ENCODE assay signal across 31 cellular contexts in the genomic region with DNA sequence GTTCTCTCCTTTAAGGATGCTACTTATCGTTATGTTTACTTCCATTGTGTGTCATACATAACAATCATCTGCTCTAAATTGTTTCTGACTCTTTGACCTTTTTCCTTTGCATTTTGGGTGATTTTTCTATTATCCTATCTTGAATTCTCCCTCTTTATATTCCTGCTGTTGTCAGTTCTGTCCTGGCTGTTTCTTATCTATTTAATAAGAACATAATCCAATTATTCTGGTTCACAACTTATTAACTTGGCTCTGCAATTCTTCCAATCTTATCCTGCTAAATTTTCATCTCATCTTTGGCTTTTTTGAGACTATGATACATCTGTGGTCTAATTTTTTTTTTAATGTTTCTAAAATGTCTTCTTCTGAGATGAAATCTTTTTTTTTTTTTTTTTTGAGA.
"Had no signal": no experiment of that assay in that cellular context is flagged by ENCODE, and none has a peak within 500 bp of the region (broad histone marks: within the 10 kb centered on the region; RNA-seq: fewer than 3 reads in every experiment).

No MANE protein-coding gene starts in this region.

- DNase-seq: activated effector memory CD4-positive, alpha-beta T cell treated with anti-CD3 and anti-CD28 coated beads, Interleukin-2, amount 50 U/mL, for 16 hours; activated effector memory CD4-positive, alpha-beta T cell treated with Interleukin-2 at 50 U/mL for 16 hours; activated gamma-delta T cell; activated gamma-delta T cell treated with Interleukin-2 at 50 U/mL for 16 hours; activated naive CD4-positive, alpha-beta T cell; activated naive CD4-positive, alpha-beta T cell treated with anti-CD3 and anti-CD28 coated beads for 36 hours; activated naive CD4-positive, alpha-beta T cell treated with anti-CD3 and anti-CD28 coated beads, Interleukin-2, amount 10 ng/mL, durations not matched to agents 7 days and 5 days; activated naive CD4-positive, alpha-beta T cell treated with anti-CD3 and anti-CD28 coated beads, Interleukin-2, amount 50 U/mL, for 16 hours; activated naive CD4-positive, alpha-beta T cell treated with Interleukin-2 at 50 U/mL for 16 hours; activated naive CD8-positive, alpha-beta T cell treated with anti-CD3 and anti-CD28 coated beads for 36 hours; activated naive CD8-positive, alpha-beta T cell treated with anti-CD3 and anti-CD28 coated beads, Interleukin-2, amount 10 ng/mL, durations not matched to agents 7 days and 5 days; activated naive CD8-positive, alpha-beta T cell treated with anti-CD3 and anti-CD28 coated beads, Interleukin-2, amount 50 U/mL, for 24 hours; activated T-cell treated with anti-CD3 and anti-CD28 coated beads, Interleukin-2, amount 50 U/mL, for 24 hours; activated T-cell treated with anti-CD3 and anti-CD28 coated beads, Interleukin-2, amount 50 U/mL, for 4 hours; activated T-cell treated with anti-CD3 and anti-CD28 coated beads, Interleukin-2, amount 50 U/mL, for 48 hours; activated T-cell treated with anti-CD3 and anti-CD28 coated beads, Interleukin-2, amount 50 U/mL, for 72 hours; adrenal gland; amniotic stem cell; amygdala; anterior cingulate cortex; aorta; body of pancreas; brain microvascular endothelial cell; caudate nucleus; central memory CD4-positive, alpha-beta T cell; cerebellar nuclear complex had no signal

- H3K9me3 ChIP-seq: adrenal gland, ascending aorta, body of pancreas, breast epithelium had no signal

- H3K4me1 ChIP-seq: adrenal gland, body of pancreas, breast epithelium had no signal

- H3K36me3 ChIP-seq: adrenal gland, ascending aorta, brain microvascular endothelial cell, breast epithelium, cardiac muscle cell had no signal

- ATAC-seq: activated naive CD4-positive, alpha-beta T cell treated with anti-CD3 and anti-CD28 coated beads, Interleukin-2, amount 50 U/mL, for 72 hours; activated naive CD8-positive, alpha-beta T cell treated with anti-CD3 and anti-CD28 coated beads, Interleukin-2, amount 50 U/mL, for 24 hours; activated T-cell treated with anti-CD3 and anti-CD28 coated beads, Interleukin-2, amount 50 U/mL, for 4 hours; activated T-cell treated with anti-CD3 and anti-CD28 coated beads, Interleukin-2, amount 50 U/mL, for 72 hours; activated T-helper 17 cell treated with anti-CD3 and anti-CD28 coated beads, Interleukin-2, amount 50 U/mL, for 72 hours; body of pancreas had no signal

- H3K27ac ChIP-seq: adrenal gland, ascending aorta, body of pancreas, brain microvascular endothelial cell, breast epithelium, cardiac muscle cell had no signal

- H3K4me3 ChIP-seq: adrenal gland, ascending aorta, body of pancreas, breast epithelium, cardiac muscle cell had no signal

- H3K27me3 ChIP-seq: adrenal gland, ascending aorta, body of pancreas, brain microvascular endothelial cell, breast epithelium, cardiac muscle cell had no signal
